16 cellular contexts compared by ENCODE assay signal in genomic region chr7:116280803-116281202, GRCh38.
"Had no signal": no experiment of that assay in that cellular context is flagged by ENCODE, and none has a peak within 500 bp of the region (broad histone marks: within the 10 kb centered on the region; RNA-seq: fewer than 3 reads in every experiment).

No MANE protein-coding gene starts in this region.

- H3K4me3 Mint-ChIP-seq: dendritic cell treated with granulocyte-macrophage colony-stimulating factor and Interleukin-4, amounts not matched to agents 40 ng/mL and 50 ng/mL, for 4 days; endodermal cell; naive thymus-derived CD8-positive, alpha-beta T cell had no signal

- H3K36me3 ChIP-seq: heart right ventricle, neutrophil, right atrium auricular region, sigmoid colon, stomach had no signal

- H3K4me3 ChIP-seq: heart right ventricle, mucosa of descending colon, right atrium auricular region, sigmoid colon, skin epidermis, stomach had no signal

- H3K9me3 ChIP-seq: heart right ventricle, mucosa of descending colon, neutrophil, right atrium auricular region, sigmoid colon, stomach had no signal

- H3K27me3 Mint-ChIP-seq: dendritic cell treated with granulocyte-macrophage colony-stimulating factor and Interleukin-4, amounts not matched to agents 40 ng/mL and 50 ng/mL, for 4 days had no signal

- H3K27me3 ChIP-seq: heart right ventricle, neutrophil, right atrium auricular region, sigmoid colon, stomach had no signal

- ATAC-seq: mucosa of descending colon; naive thymus-derived CD8-positive, alpha-beta T cell had no signal

- H3K4me1 ChIP-seq: right atrium auricular region, stomach had no signal

- H3K4me1 Mint-ChIP-seq: naive thymus-derived CD8-positive, alpha-beta T cell had no signal

- H3K9me3 Mint-ChIP-seq: dendritic cell treated with granulocyte-macrophage colony-stimulating factor and Interleukin-4, amounts not matched to agents 40 ng/mL and 50 ng/mL, for 4 days; endodermal cell; naive thymus-derived CD8-positive, alpha-beta T cell had no signal

- H3K27ac ChIP-seq: neutrophil, right atrium auricular region, skin epidermis, stomach had no signal

- H3K36me3 Mint-ChIP-seq: naive thymus-derived CD8-positive, alpha-beta T cell had no signal

- H3K27ac Mint-ChIP-seq: dendritic cell treated with granulocyte-macrophage colony-stimulating factor and Interleukin-4, amounts not matched to agents 40 ng/mL and 50 ng/mL, for 4 days; endodermal cell had no signal

- DNase-seq: effector CD4-positive, alpha-beta T cell; endodermal cell; heart right ventricle; kidney glomerular epithelial cell; mucosa of descending colon; naive thymus-derived CD8-positive, alpha-beta T cell; sigmoid colon; stimulated activated CD4-positive, alpha-beta T cell treated with anti-CD3 and anti-CD28 coated beads, Interleukin-12 subunit alpha, Interleukin-12 subunit beta, amount 100 ng/mL, for 4 hours; stimulated activated naive CD4-positive, alpha-beta T cell; stomach; substantia nigra; trophoblast cell had no signal
